Comparison of ENCODE assay signal across 29 cellular contexts in the genomic region with DNA sequence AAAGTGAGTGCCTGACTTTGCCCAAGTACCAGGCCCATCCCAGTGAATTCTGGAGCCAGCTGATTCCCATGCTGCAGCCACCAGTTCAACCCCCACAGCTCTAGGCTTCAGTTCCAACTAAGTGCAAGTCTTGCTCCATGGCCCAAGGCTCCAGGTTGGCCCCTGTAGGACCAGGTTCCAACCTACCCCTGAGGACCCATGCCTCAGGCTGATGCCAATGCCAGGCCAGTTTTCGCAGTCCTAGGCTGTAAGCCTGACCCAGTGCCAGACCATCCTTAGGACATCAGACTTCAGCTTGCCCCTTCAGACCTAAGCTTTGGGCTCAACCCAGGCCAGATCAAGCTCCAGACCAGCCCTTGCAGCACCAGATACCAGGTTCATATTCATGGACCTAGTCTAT.
"Had no signal": no experiment of that assay in that cellular context is flagged by ENCODE, and none has a peak within 500 bp of the region (broad histone marks: within the 10 kb centered on the region; RNA-seq: fewer than 3 reads in every experiment).

No MANE protein-coding gene starts in this region.

- FAIRE-seq: small intestine had no signal

- H2AFZ ChIP-seq: parathyroid adenoma had no signal

- H3K27ac ChIP-seq: neutrophil, ovary, parathyroid adenoma, psoas muscle, right lobe of liver, sigmoid colon, stomach, thoracic aorta, thyroid gland, tibial nerve, upper lobe of left lung, uterus had no signal

- H3K27me3 ChIP-seq: neutrophil, ovary, right lobe of liver, sigmoid colon, stomach, thyroid gland, tibial nerve, upper lobe of left lung, uterus had no signal

- H3K36me3 ChIP-seq: neutrophil, ovary, right lobe of liver, sigmoid colon, stomach, thoracic aorta, thyroid gland, tibial nerve, upper lobe of left lung, uterus had no signal

- H3K36me3 Mint-ChIP-seq: stimulated activated effector memory CD8-positive, alpha-beta T cell treated with anti-CD3 and anti-CD28 coated beads, Interleukin-12 subunit alpha, Interleukin-12 subunit beta, amount 100 ng/mL, for 72 hours; stimulated activated naive B cell treated with anti-CD40 and anti-IgM and Interleukin-4, amounts not matched to agents 10 μg/mL and 1 μg/mL and 100 μg/mL, for 72 hours had no signal

- H3K27me3 Mint-ChIP-seq: naive thymus-derived CD8-positive, alpha-beta T cell; natural killer cell treated with Interleukin-12 subunit alpha and Interleukin-12 subunit beta and Interleukin-15 and Interleukin-18, amount 100 ng/mL, for 72 hours; progenitor cell of endocrine pancreas; stimulated activated naive B cell treated with anti-CD40 and anti-IgM and Interleukin-4, amounts not matched to agents 10 μg/mL and 1 μg/mL and 100 μg/mL, for 72 hours; stimulated activated naive CD8-positive, alpha-beta T cell treated with anti-CD3 and anti-CD28 coated beads, Interleukin-15, Interleukin-2, amounts not matched to agents 100 ng/mL and 50 ng/mL, for 24 hours had no signal

- H3K9ac ChIP-seq: parathyroid adenoma had no signal

- H3K27ac Mint-ChIP-seq: naive thymus-derived CD8-positive, alpha-beta T cell; natural killer cell treated with Interleukin-12 subunit alpha and Interleukin-12 subunit beta and Interleukin-15 and Interleukin-18, amount 100 ng/mL, for 72 hours; nephron progenitor cell; progenitor cell of endocrine pancreas; stimulated activated effector memory CD8-positive, alpha-beta T cell treated with anti-CD3 and anti-CD28 coated beads, Interleukin-12 subunit alpha, Interleukin-12 subunit beta, amount 100 ng/mL, for 72 hours; stimulated activated naive B cell treated with anti-CD40 and anti-IgM and Interleukin-4, amounts not matched to agents 10 μg/mL and 1 μg/mL and 100 μg/mL, for 72 hours; stimulated activated naive CD8-positive, alpha-beta T cell treated with anti-CD3 and anti-CD28 coated beads, Interleukin-15, Interleukin-2, amounts not matched to agents 100 ng/mL and 50 ng/mL, for 24 hours had no signal

- H3K9me3 ChIP-seq: neutrophil, ovary, psoas muscle, right lobe of liver, sigmoid colon, thoracic aorta, thyroid gland, upper lobe of left lung, uterus had no signal

- H3K4me3 ChIP-seq: ovary, psoas muscle, right lobe of liver, sigmoid colon, stomach, thoracic aorta, thyroid gland, tibial nerve, upper lobe of left lung, uterus had no signal

- H3K4me1 Mint-ChIP-seq: naive thymus-derived CD8-positive, alpha-beta T cell; nephron progenitor cell; neural crest cell; stimulated activated effector memory CD8-positive, alpha-beta T cell treated with anti-CD3 and anti-CD28 coated beads, Interleukin-12 subunit alpha, Interleukin-12 subunit beta, amount 100 ng/mL, for 72 hours; stimulated activated naive B cell treated with anti-CD40 and anti-IgM and Interleukin-4, amounts not matched to agents 10 μg/mL and 1 μg/mL and 100 μg/mL, for 72 hours had no signal

- H3K4me1 ChIP-seq: parathyroid adenoma, psoas muscle, right lobe of liver, sigmoid colon, stomach, thyroid gland, tibial nerve, upper lobe of left lung, uterus had no signal

- DNase-seq: naive thymus-derived CD8-positive, alpha-beta T cell; nephron progenitor cell; nucleus accumbens; ovary; psoas muscle; right cardiac atrium; sigmoid colon; small intestine; stimulated activated CD4-positive, alpha-beta T cell treated with anti-CD3 and anti-CD28 coated beads, Interleukin-15, amount 100 ng/mL, for 24 hours; stimulated activated CD4-positive, alpha-beta T cell treated with anti-CD3 and anti-CD28 coated beads, Interleukin-2, amount 100 ng/mL, for 24 hours; stimulated activated CD4-positive, alpha-beta T cell treated with anti-CD3 and anti-CD28 coated beads, Interleukin-2, amount 100 ng/mL, for 48 hours; stimulated activated CD4-positive, alpha-beta T cell treated with anti-CD3 and anti-CD28 coated beads, Interleukin-4, amount 100 ng/mL, for 24 hours; stimulated activated naive B cell treated with anti-CD40 and anti-IgM and Interleukin-4, amounts not matched to agents 10 μg/mL and 1 μg/mL and 100 μg/mL, for 72 hours; stimulated activated naive CD4-positive, alpha-beta T cell treated with Interleukin-2 at 50 U/mL for 16 hours; stomach; thyroid gland; trophoblast cell; upper lobe of left lung; uterus had no signal

- H3K4me3 Mint-ChIP-seq: naive thymus-derived CD8-positive, alpha-beta T cell; natural killer cell treated with Interleukin-12 subunit alpha and Interleukin-12 subunit beta and Interleukin-15 and Interleukin-18, amount 100 ng/mL, for 72 hours; nephron progenitor cell; neural crest cell; stimulated activated effector memory CD8-positive, alpha-beta T cell treated with anti-CD3 and anti-CD28 coated beads, Interleukin-12 subunit alpha, Interleukin-12 subunit beta, amount 100 ng/mL, for 72 hours; stimulated activated naive B cell treated with anti-CD40 and anti-IgM and Interleukin-4, amounts not matched to agents 10 μg/mL and 1 μg/mL and 100 μg/mL, for 72 hours; stimulated activated naive CD8-positive, alpha-beta T cell treated with anti-CD3 and anti-CD28 coated beads, Interleukin-15, Interleukin-2, amounts not matched to agents 100 ng/mL and 50 ng/mL, for 24 hours had no signal

- H3K79me2 ChIP-seq: parathyroid adenoma had no signal

- ATAC-seq: naive thymus-derived CD8-positive, alpha-beta T cell; natural killer cell treated with Interleukin-12 subunit alpha and Interleukin-12 subunit beta and Interleukin-15 and Interleukin-18, amount 100 ng/mL, for 72 hours; psoas muscle; right cardiac atrium; stimulated activated effector memory CD8-positive, alpha-beta T cell treated with anti-CD3 and anti-CD28 coated beads, Interleukin-12 subunit alpha, Interleukin-12 subunit beta, amount 100 ng/mL, for 72 hours; stimulated activated naive B cell treated with anti-CD40 and anti-IgM and Interleukin-4, amounts not matched to agents 10 μg/mL and 1 μg/mL and 100 μg/mL, for 72 hours had no signal
